1 cellular context compared by ENCODE assay signal in genomic region chr20:46939031-46939430, GRCh38.
TF ChIP-seq lines count a peak whose summit lies in the region.

No MANE protein-coding gene starts in this region.

TF ChIP-seq in GM23338, 12 proteins besides CTCF, POLR2A, EP300 and RAD21 (continued from another document):
- TF ChIP-seq, protein P1, sequence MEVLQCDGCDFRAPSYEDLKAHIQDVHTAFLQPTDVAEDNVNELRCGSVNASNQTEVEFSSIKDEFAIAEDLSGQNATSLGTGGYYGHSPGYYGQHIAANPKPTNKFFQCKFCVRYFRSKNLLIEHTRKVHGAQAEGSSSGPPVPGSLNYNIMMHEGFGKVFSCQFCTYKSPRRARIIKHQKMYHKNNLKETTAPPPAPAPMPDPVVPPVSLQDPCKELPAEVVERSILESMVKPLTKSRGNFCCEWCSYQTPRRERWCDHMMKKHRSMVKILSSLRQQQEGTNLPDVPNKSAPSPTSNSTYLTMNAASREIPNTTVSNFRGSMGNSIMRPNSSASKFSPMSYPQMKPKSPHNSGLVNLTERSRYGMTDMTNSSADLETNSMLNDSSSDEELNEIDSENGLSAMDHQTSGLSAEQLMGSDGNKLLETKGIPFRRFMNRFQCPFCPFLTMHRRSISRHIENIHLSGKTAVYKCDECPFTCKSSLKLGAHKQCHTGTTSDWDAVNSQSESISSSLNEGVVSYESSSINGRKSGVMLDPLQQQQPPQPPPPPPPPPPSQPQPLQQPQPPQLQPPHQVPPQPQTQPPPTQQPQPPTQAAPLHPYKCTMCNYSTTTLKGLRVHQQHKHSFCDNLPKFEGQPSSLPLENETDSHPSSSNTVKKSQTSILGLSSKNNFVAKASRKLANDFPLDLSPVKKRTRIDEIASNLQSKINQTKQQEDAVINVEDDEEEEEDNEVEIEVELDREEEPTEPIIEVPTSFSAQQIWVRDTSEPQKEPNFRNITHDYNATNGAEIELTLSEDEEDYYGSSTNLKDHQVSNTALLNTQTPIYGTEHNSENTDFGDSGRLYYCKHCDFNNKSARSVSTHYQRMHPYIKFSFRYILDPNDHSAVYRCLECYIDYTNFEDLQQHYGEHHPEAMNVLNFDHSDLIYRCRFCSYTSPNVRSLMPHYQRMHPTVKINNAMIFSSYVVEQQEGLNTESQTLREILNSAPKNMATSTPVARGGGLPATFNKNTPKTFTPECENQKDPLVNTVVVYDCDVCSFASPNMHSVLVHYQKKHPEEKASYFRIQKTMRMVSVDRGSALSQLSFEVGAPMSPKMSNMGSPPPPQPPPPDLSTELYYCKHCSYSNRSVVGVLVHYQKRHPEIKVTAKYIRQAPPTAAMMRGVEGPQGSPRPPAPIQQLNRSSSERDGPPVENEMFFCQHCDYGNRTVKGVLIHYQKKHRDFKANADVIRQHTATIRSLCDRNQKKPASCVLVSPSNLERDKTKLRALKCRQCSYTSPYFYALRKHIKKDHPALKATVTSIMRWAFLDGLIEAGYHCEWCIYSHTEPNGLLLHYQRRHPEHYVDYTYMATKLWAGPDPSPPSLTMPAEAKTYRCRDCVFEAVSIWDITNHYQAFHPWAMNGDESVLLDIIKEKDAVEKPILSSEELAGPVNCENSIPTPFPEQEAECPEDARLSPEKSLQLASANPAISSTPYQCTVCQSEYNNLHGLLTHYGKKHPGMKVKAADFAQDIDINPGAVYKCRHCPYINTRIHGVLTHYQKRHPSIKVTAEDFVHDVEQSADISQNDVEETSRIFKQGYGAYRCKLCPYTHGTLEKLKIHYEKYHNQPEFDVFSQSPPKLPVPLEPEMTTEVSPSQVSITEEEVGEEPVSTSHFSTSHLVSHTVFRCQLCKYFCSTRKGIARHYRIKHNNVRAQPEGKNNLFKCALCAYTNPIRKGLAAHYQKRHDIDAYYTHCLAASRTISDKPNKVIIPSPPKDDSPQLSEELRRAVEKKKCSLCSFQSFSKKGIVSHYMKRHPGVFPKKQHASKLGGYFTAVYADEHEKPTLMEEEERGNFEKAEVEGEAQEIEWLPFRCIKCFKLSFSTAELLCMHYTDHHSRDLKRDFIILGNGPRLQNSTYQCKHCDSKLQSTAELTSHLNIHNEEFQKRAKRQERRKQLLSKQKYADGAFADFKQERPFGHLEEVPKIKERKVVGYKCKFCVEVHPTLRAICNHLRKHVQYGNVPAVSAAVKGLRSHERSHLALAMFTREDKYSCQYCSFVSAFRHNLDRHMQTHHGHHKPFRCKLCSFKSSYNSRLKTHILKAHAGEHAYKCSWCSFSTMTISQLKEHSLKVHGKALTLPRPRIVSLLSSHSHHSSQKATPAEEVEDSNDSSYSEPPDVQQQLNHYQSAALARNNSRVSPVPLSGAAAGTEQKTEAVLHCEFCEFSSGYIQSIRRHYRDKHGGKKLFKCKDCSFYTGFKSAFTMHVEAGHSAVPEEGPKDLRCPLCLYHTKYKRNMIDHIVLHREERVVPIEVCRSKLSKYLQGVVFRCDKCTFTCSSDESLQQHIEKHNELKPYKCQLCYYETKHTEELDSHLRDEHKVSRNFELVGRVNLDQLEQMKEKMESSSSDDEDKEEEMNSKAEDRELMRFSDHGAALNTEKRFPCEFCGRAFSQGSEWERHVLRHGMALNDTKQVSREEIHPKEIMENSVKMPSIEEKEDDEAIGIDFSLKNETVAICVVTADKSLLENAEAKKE (CRISPR knock-in tag; IDR thresholded peaks at IDR 0.05): no peak
- TF ChIP-seq ZNF331 (CRISPR knock-in tag; IDR thresholded peaks at IDR 0.05; ENCODE audit: low read depth) (no peak), JUNB (IDR thresholded peaks at IDR 0.05; ENCODE audit: unreplicated experiment) (no peak), NANOG (IDR thresholded peaks at IDR 0.05; ENCODE audit: borderline replicate concordance) (no peak), EZH2 (IDR thresholded peaks at IDR 0.05; ENCODE audit: low read depth, unreplicated experiment) (no peak), ZNF114 (CRISPR knock-in tag; IDR thresholded peaks at IDR 0.05) (no peak), STAT1 (IDR thresholded peaks at IDR 0.05; ENCODE audit: unreplicated experiment) (no peak)
- TF ChIP-seq, protein P2, sequence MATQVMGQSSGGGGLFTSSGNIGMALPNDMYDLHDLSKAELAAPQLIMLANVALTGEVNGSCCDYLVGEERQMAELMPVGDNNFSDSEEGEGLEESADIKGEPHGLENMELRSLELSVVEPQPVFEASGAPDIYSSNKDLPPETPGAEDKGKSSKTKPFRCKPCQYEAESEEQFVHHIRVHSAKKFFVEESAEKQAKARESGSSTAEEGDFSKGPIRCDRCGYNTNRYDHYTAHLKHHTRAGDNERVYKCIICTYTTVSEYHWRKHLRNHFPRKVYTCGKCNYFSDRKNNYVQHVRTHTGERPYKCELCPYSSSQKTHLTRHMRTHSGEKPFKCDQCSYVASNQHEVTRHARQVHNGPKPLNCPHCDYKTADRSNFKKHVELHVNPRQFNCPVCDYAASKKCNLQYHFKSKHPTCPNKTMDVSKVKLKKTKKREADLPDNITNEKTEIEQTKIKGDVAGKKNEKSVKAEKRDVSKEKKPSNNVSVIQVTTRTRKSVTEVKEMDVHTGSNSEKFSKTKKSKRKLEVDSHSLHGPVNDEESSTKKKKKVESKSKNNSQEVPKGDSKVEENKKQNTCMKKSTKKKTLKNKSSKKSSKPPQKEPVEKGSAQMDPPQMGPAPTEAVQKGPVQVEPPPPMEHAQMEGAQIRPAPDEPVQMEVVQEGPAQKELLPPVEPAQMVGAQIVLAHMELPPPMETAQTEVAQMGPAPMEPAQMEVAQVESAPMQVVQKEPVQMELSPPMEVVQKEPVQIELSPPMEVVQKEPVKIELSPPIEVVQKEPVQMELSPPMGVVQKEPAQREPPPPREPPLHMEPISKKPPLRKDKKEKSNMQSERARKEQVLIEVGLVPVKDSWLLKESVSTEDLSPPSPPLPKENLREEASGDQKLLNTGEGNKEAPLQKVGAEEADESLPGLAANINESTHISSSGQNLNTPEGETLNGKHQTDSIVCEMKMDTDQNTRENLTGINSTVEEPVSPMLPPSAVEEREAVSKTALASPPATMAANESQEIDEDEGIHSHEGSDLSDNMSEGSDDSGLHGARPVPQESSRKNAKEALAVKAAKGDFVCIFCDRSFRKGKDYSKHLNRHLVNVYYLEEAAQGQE (IDR thresholded peaks at IDR 0.05; ENCODE audit: unreplicated experiment): no peak
- TF ChIP-seq, protein P3, sequence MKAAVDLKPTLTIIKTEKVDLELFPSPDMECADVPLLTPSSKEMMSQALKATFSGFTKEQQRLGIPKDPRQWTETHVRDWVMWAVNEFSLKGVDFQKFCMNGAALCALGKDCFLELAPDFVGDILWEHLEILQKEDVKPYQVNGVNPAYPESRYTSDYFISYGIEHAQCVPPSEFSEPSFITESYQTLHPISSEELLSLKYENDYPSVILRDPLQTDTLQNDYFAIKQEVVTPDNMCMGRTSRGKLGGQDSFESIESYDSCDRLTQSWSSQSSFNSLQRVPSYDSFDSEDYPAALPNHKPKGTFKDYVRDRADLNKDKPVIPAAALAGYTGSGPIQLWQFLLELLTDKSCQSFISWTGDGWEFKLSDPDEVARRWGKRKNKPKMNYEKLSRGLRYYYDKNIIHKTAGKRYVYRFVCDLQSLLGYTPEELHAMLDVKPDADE (IDR thresholded peaks at IDR 0.05): no peak
